ENCODE assay signal across 22 cellular contexts in the genomic region with DNA sequence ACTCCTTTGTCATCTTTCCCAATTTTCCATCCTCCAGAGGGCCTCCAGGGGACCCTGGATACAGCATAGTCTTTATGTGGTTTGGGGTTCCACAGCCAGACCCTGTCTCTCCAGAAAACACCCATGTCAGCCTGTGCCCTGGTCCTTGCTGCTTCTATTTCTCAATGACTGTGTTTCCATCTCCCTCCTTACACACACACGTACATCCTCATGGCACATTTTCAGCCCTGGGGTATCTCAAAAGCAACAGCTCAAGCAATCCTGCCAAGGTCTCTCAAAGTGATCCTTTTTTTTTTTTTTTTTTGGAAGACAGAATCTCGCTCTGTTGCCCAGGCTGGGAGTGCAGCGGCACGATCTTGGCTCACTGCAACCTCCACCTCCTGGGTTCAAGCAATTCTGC. TPM values are rescaled to one million over a fixed set of nuclear protein-coding genes. Genes with fewer than 3 reads are reported as not detected.
"Had no signal": no experiment of that assay in that cellular context is flagged by ENCODE, and none has a peak within 500 bp of the region (broad histone marks: within the 10 kb centered on the region; RNA-seq: fewer than 3 reads in every experiment).

No MANE protein-coding gene starts in this region.

- H3K9me3 ChIP-seq: heart left ventricle, ovary, stomach, thoracic aorta, transverse colon had no signal

- H3K4me1 Mint-ChIP-seq: endodermal cell had no signal

- H3K27me3 ChIP-seq: heart left ventricle, ovary, stomach, transverse colon had no signal

- DNase-seq: dermis blood vessel endothelial cell; endodermal cell; hippocampal formation; kidney glomerular epithelial cell; mammary epithelial cell; naive thymus-derived CD4-positive, alpha-beta T cell; nephron progenitor cell; right cardiac atrium; stimulated activated CD4-positive, alpha-beta T cell treated with anti-CD3 and anti-CD28 coated beads, Interleukin-15, amount 100 ng/mL, for 24 hours; stimulated activated CD4-positive, alpha-beta T cell treated with anti-CD3 and anti-CD28 coated beads, Interleukin-1b, Interleukin-23, amount 100 ng/mL, for 48 hours; stimulated activated CD4-positive, alpha-beta T cell treated with anti-CD3 and anti-CD28 coated beads, Interleukin-4, amount 100 ng/mL, for 4 hours; stimulated activated naive CD4-positive, alpha-beta T cell; stomach; substantia nigra; transverse colon had no signal

- H3K36me3 ChIP-seq: ovary, thoracic aorta had no signal

- H3K27ac Mint-ChIP-seq: endodermal cell, nephron progenitor cell, progenitor cell of endocrine pancreas had no signal

- ATAC-seq: heart left ventricle; naive thymus-derived CD4-positive, alpha-beta T cell; right cardiac atrium had no signal

- H3K27me3 Mint-ChIP-seq: naive thymus-derived CD4-positive, alpha-beta T cell; progenitor cell of endocrine pancreas had no signal

- H3K4me3 Mint-ChIP-seq: endodermal cell; naive thymus-derived CD4-positive, alpha-beta T cell; nephron progenitor cell had no signal

- H3K9me3 Mint-ChIP-seq: endodermal cell; naive thymus-derived CD4-positive, alpha-beta T cell; nephron progenitor cell had no signal

- H3K27ac ChIP-seq: ovary, stomach, thoracic aorta, transverse colon had no signal

- H3K4me3 ChIP-seq: heart left ventricle, ovary, stomach, thoracic aorta, transverse colon had no signal

RNA-seq across cellular contexts. Expression of a gene that starts 53.1 kb away (rescaled TPM):
- total RNA-seq: dermis blood vessel endothelial cell, endodermal cell, frontal cortex, glomerular endothelial cell, heart left ventricle, mammary epithelial cell, ovary, right cardiac atrium, thoracic aorta, ureter had no signal
- polyA plus RNA-seq: heart left ventricle, mammary epithelial cell had no signal
